ENCODE assay signal across 28 cellular contexts in the genomic region with DNA sequence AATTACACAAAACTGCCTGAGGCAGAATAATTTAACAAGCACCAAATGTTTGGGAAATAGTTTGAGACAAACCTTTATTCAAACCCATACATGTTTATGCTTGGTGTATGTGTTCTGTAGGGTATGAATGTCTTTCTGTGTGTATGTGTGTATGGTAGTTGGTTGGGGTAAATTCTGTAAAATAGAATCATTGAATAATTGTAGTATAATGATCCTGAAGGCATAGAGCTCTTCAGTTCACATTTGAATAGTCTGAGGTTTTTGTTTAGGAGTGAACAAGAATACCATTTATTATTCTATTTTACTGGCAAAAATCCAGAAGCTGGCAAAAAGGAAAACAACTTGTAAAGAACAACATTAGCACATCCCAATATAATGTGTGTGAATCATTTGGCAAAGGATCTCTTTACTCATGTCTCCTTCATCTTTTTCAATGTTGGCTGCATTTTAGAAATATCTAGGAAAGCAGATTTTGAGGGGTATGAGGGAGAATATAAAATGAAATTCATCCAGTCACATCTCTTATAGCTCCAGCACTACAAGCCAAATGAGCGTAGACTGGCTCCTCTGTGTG.
DNase-seq lines count a peak whose midpoint lies in the region; ATAC-seq, FAIRE-seq and TF ChIP-seq lines count a peak whose summit lies in the region.
"Had no signal": no experiment of that assay in that cellular context is flagged by ENCODE, and none has a peak within 500 bp of the region (broad histone marks: within the 10 kb centered on the region; RNA-seq: fewer than 3 reads in every experiment).

No MANE protein-coding gene starts in this region.

- H3K36me3 ChIP-seq in HEK293 (ENCODE audit: control insufficient read depth in 2 of 2, insufficient read depth in 1 of 2, low read length in 2 of 2), result no peaks in the 10 kb centered on the region; a peak in 1 of 3 replicates
- H3K36me3 ChIP-seq in astrocyte (ENCODE audit: insufficient read depth, low read length), result no peaks in the 10 kb centered on the region
- H3K36me3 ChIP-seq: colonic mucosa had no signal

- no peaks in the 10 kb centered on the region for H4K20me1 ChIP-seq in astrocyte (ENCODE audit: insufficient read depth, low read length)

- DNase-seq in AG10803 (ENCODE audit: low read depth) (peak; percentile 41), astrocyte (ENCODE audit: low read depth) (peak; percentile 26), foreskin melanocyte (peak; percentile 82), DMS 273 treated with DMSO at 0.1 percent for 48 hours (lab: John Stamatoyannopoulos, UW) (no peak)
- DNase-seq: activated CD4-positive, CD25-positive, alpha-beta regulatory T cell; activated CD8-positive, alpha-beta memory T cell treated with anti-CD3 and anti-CD28 coated beads for 24 hours; activated T-cell treated with anti-CD3 and anti-CD28 coated beads, Interleukin-2, amount 50 U/mL, for 72 hours; body of pancreas; colonic mucosa; GDM1; mesenchymal stem cell; naive thymus-derived CD4-positive, alpha-beta T cell; NCI-H1930; NCI-H2227 treated with DMSO at 0.1 percent for 48 hours; NCI-H774; right cardiac atrium; testis had no signal

- H3K36me3 Mint-ChIP-seq in astrocyte (ENCODE audit: low read depth, unreplicated experiment), result no peaks in the 10 kb centered on the region
- no peaks in the 10 kb centered on the region for H3K36me3 Mint-ChIP-seq in activated T-helper 17 cell treated with anti-CD3 and anti-CD28 coated beads, Interleukin-2, amount 50 U/mL, for 72 hours (ENCODE audit: low read depth)
- H3K36me3 Mint-ChIP-seq: activated naive CD4-positive, alpha-beta T cell treated with anti-CD3 and anti-CD28 coated beads, Interleukin-2, amount 50 U/mL, for 72 hours; CD14-positive monocyte; naive thymus-derived CD4-positive, alpha-beta T cell had no signal

- no peak for TF ChIP-seq CTCF in AG10803 (conservative IDR thresholded peaks at IDR 0.05; ENCODE audit: low read length)
- TF ChIP-seq CTCF in HEK293 (tag by site-specific recombination; IDR thresholded peaks at IDR 0.05), result no peak
- no peak for TF ChIP-seq CTCF in astrocyte (IDR thresholded peaks at IDR 0.05; ENCODE audit: insufficient read depth, low read depth, low read length)

- POLR2A ChIA-PET in HEK293 (lab: Yijun Ruan, JAX), result interaction anchor here (0.5 to 1.6 kb wide), 4 partner anchors 9 to 39 kb away, joined by 3 to 4 read pairs (median 4); no protein-coding TSS in a partner anchor

- H3K27me3 ChIP-seq in astrocyte (ENCODE audit: insufficient read depth, low read length), result no peaks in the 10 kb centered on the region
- H3K27me3 ChIP-seq: body of pancreas, colonic mucosa, foreskin keratinocyte, testis had no signal

- FAIRE-seq in astrocyte (lab: Jason Lieb, UNC), result no peak
- FAIRE-seq: GM12891, K562 had no signal

- H3K9me3 Mint-ChIP-seq in astrocyte (ENCODE audit: unreplicated experiment), result no peaks in the 10 kb centered on the region
- no peaks in the 10 kb centered on the region for H3K9me3 Mint-ChIP-seq in activated T-helper 17 cell treated with anti-CD3 and anti-CD28 coated beads, Interleukin-2, amount 50 U/mL, for 72 hours
- H3K9me3 Mint-ChIP-seq: activated naive CD4-positive, alpha-beta T cell treated with anti-CD3 and anti-CD28 coated beads, Interleukin-2, amount 50 U/mL, for 72 hours; activated T-cell treated with anti-CD3 and anti-CD28 coated beads, Interleukin-2, amount 50 U/mL, for 72 hours; T-helper 2 cell treated with Interferon-gamma antibody and Interleukin-4, amounts not matched to agents 5 μg/mL and 100 μg/mL, for 36 hours had no signal

- H3K9ac ChIP-seq in astrocyte (ENCODE audit: low read length), result no peak overlapping the region

- H3K79me2 ChIP-seq in astrocyte (ENCODE audit: insufficient read depth, low read length), result no peaks in the 10 kb centered on the region

- H3K27ac ChIP-seq in HEK293 (ENCODE audit: extremely low read depth, low read depth, low read length) (no peak overlapping the region), astrocyte (ENCODE audit: low read depth, low read length) (no peak overlapping the region)
- H3K27ac ChIP-seq: body of pancreas, colonic mucosa, foreskin keratinocyte, testis had no signal

- no peaks in the 10 kb centered on the region for H3K27me3 Mint-ChIP-seq in astrocyte (ENCODE audit: low read depth, unreplicated experiment)
- H3K27me3 Mint-ChIP-seq in activated T-helper 17 cell treated with anti-CD3 and anti-CD28 coated beads, Interleukin-2, amount 50 U/mL, for 72 hours, result no peaks in the 10 kb centered on the region
- H3K27me3 Mint-ChIP-seq: naive thymus-derived CD4-positive, alpha-beta T cell had no signal

- CTCF ChIA-PET in HEK293 (lab: Yijun Ruan, JAX), result interaction anchor here (1.1 to 1.6 kb wide), 3 partner anchors 67 to 92 kb away, joined by 3 to 5 read pairs (median 5); no protein-coding TSS in a partner anchor

- peaks cover 6% of the 10 kb centered on the region for H3K4me1 Mint-ChIP-seq in astrocyte (ENCODE audit: low read depth, unreplicated experiment)
- no peaks in the 10 kb centered on the region for H3K4me1 Mint-ChIP-seq in activated T-helper 17 cell treated with anti-CD3 and anti-CD28 coated beads, Interleukin-2, amount 50 U/mL, for 72 hours
- H3K4me1 Mint-ChIP-seq: CD14-positive monocyte; GM23338; naive thymus-derived CD4-positive, alpha-beta T cell had no signal

- H3K9me3 ChIP-seq in HEK293 (ENCODE audit: control insufficient read depth, insufficient read depth, low read depth, low read length) (no peaks in the 10 kb centered on the region; the same call in 1 of the 2 replicates), astrocyte (ENCODE audit: insufficient read depth, low read depth, low read length) (no peaks in the 10 kb centered on the region)
- H3K9me3 ChIP-seq: body of pancreas, colonic mucosa, testis had no signal

- peaks cover 11% of the 10 kb centered on the region for H3K4me1 ChIP-seq in HEK293 (ENCODE audit: control insufficient read depth, insufficient read depth, low read length)
- peaks cover 8% of the 10 kb centered on the region for H3K4me1 ChIP-seq in astrocyte (ENCODE audit: insufficient read depth, low read length)
- H3K4me1 ChIP-seq: body of pancreas, colonic mucosa, testis had no signal

- no peak for ATAC-seq in GM21576 (IDR thresholded peaks at IDR 0.05; ENCODE audit: unreplicated experiment)
- ATAC-seq in activated T-helper 17 cell treated with anti-CD3 and anti-CD28 coated beads, Interleukin-2, amount 50 U/mL, for 72 hours (replicated peaks), result no peak
- no peak for ATAC-seq in HG03354 (IDR thresholded peaks at IDR 0.05; ENCODE audit: poor library complexity, severe bottlenecking, unreplicated experiment)
- ATAC-seq: activated naive CD4-positive, alpha-beta T cell treated with anti-CD3 and anti-CD28 coated beads, Interleukin-2, amount 50 U/mL, for 72 hours; activated T-cell treated with anti-CD3 and anti-CD28 coated beads, Interleukin-2, amount 50 U/mL, for 72 hours; body of pancreas; foreskin keratinocyte; GM23338; K562; naive thymus-derived CD4-positive, alpha-beta T cell; right cardiac atrium had no signal

- no peak overlapping the region for H2AFZ ChIP-seq in astrocyte (ENCODE audit: low read depth, low read length)
- H2AFZ ChIP-seq: GM23338 had no signal

- H3K27ac Mint-ChIP-seq in astrocyte (ENCODE audit: unreplicated experiment), result no peak overlapping the region
- no peak overlapping the region for H3K27ac Mint-ChIP-seq in activated T-helper 17 cell treated with anti-CD3 and anti-CD28 coated beads, Interleukin-2, amount 50 U/mL, for 72 hours
- H3K27ac Mint-ChIP-seq: activated naive CD4-positive, alpha-beta T cell treated with anti-CD3 and anti-CD28 coated beads, Interleukin-2, amount 50 U/mL, for 72 hours; activated T-cell treated with anti-CD3 and anti-CD28 coated beads, Interleukin-2, amount 50 U/mL, for 72 hours; GM23338; naive thymus-derived CD4-positive, alpha-beta T cell; T-helper 2 cell treated with Interferon-gamma antibody and Interleukin-4, amounts not matched to agents 5 μg/mL and 100 μg/mL, for 36 hours had no signal

- no peak overlapping the region for H3K4me3 Mint-ChIP-seq in astrocyte (ENCODE audit: unreplicated experiment)
- no peak overlapping the region for H3K4me3 Mint-ChIP-seq in activated T-helper 17 cell treated with anti-CD3 and anti-CD28 coated beads, Interleukin-2, amount 50 U/mL, for 72 hours
- H3K4me3 Mint-ChIP-seq: activated T-cell treated with anti-CD3 and anti-CD28 coated beads, Interleukin-2, amount 50 U/mL, for 72 hours; CD14-positive monocyte; GM23338; naive thymus-derived CD4-positive, alpha-beta T cell; T-helper 2 cell treated with Interferon-gamma antibody and Interleukin-4, amounts not matched to agents 5 μg/mL and 100 μg/mL, for 36 hours had no signal

- peak overlapping the region; percentile 20 for H3K4me2 ChIP-seq in astrocyte (ENCODE audit: low read length)
- H3K4me2 ChIP-seq: GM23338 had no signal

- H3K4me3 ChIP-seq in AG10803 (ENCODE audit: low read length) (no peak overlapping the region), HEK293 (ENCODE audit: low read depth, low read length) (no peak overlapping the region), astrocyte (ENCODE audit: insufficient read depth, low read depth, low read length) (no peak overlapping the region)
- H3K4me3 ChIP-seq: body of pancreas, colonic mucosa, GM23338, K562, testis had no signal
